In the genomic region with DNA sequence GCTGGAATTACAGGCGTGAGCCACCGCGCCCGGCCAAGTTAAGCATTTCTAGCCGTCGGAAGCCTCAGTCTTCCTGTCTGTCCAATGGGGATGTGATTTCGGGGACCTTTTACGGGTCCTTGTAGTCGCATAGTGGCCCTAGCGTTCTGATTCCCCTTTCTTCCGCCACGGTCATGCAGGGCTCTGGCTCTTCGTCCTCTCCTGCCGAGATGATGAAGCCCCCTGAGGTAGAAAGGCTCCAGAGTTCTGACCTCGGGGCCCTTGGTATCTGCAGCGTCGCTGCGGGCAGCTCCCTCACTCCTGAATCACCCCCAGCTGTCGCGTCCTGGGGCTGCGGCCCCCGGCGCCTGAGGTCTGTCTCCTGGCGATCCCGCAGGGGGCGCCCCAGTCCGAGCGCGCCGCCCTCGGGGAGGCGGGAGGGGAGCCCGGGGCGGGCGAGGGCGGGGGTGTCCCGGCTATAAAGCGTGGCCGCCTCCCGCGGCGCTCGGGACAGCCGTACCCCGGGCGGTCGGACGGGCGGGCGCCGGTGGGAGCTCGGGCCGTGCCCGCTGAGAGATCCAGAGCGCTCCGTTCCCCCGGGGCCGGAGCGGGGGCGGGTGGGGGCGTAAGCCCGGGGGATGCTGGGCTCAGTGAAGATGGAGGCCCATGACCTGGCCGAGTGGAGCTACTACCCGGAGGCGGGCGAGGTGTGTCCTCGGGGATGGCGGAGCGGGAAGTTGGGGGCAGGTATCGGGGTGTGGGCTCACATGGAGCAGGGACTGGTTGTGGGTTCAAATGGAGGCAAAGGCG, we compare ENCODE assay signal across 1 cellular context.
A peak's percentile ranks its signal among the peaks of the same experiment; 100 is the strongest.
TF ChIP-seq lines count a peak whose summit lies in the region.

A gene (plus strand): TSS at position 487 of the 789 bp plus-strand sequence. CDS start 131 bp downstream, at position 618.

TF ChIP-seq in WTC11, 78 proteins besides CTCF, POLR2A, EP300 and RAD21 (continued from another document and continues in another):
- TF ChIP-seq, protein P1, sequence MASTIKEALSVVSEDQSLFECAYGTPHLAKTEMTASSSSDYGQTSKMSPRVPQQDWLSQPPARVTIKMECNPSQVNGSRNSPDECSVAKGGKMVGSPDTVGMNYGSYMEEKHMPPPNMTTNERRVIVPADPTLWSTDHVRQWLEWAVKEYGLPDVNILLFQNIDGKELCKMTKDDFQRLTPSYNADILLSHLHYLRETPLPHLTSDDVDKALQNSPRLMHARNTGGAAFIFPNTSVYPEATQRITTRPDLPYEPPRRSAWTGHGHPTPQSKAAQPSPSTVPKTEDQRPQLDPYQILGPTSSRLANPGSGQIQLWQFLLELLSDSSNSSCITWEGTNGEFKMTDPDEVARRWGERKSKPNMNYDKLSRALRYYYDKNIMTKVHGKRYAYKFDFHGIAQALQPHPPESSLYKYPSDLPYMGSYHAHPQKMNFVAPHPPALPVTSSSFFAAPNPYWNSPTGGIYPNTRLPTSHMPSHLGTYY (CRISPR knock-in tag; IDR thresholded peaks at IDR 0.05): no peak
- TF ChIP-seq MXD4 (CRISPR knock-in tag; IDR thresholded peaks at IDR 0.05; ENCODE audit: borderline replicate concordance) (no peak), ESRRA (CRISPR knock-in tag; IDR thresholded peaks at IDR 0.05; ENCODE audit: borderline replicate concordance) (no peak), EMX1 (CRISPR knock-in tag; IDR thresholded peaks at IDR 0.05) (0 out of 2 replicates have a peak, but pooled peaks have one; percentile 45), FOXJ3 (CRISPR knock-in tag; IDR thresholded peaks at IDR 0.05; ENCODE audit: borderline replicate concordance) (no peak), RELA (CRISPR knock-in tag; IDR thresholded peaks at IDR 0.05; ENCODE audit: borderline replicate concordance) (0 out of 2 replicates have a peak, but pooled peaks have one; percentile 18), SP1 (CRISPR knock-in tag; conservative IDR thresholded peaks at IDR 0.05) (peak; percentile 68), FOXK1 (CRISPR knock-in tag; IDR thresholded peaks at IDR 0.05) (no peak), CREB1 (CRISPR knock-in tag; IDR thresholded peaks at IDR 0.05) (no peak), GRHL2 (CRISPR knock-in tag; IDR thresholded peaks at IDR 0.05; ENCODE audit: insufficient replicate concordance, severe bottlenecking) (no peak), ZBTB21 (CRISPR knock-in tag; IDR thresholded peaks at IDR 0.05; ENCODE audit: borderline replicate concordance) (no peak), HMGA2 (CRISPR knock-in tag; IDR thresholded peaks at IDR 0.05) (no peak), GTF2I (CRISPR knock-in tag; conservative IDR thresholded peaks at IDR 0.05) (peak; percentile 100), CREM (CRISPR knock-in tag; IDR thresholded peaks at IDR 0.05) (no peak), NFATC4 (CRISPR knock-in tag; IDR thresholded peaks at IDR 0.05) (no peak), KAT7 (CRISPR knock-in tag; IDR thresholded peaks at IDR 0.05; ENCODE audit: borderline replicate concordance) (no peak), NFE2L1 (CRISPR knock-in tag; IDR thresholded peaks at IDR 0.05) (no peak), SMAD4 (CRISPR knock-in tag; IDR thresholded peaks at IDR 0.05) (no peak), ZNF138 (CRISPR knock-in tag; conservative IDR thresholded peaks at IDR 0.05) (no peak), NR1H2 (CRISPR knock-in tag; IDR thresholded peaks at IDR 0.05) (no peak), OVOL2 (CRISPR knock-in tag; IDR thresholded peaks at IDR 0.05; ENCODE audit: borderline replicate concordance) (no peak)
- TF ChIP-seq, protein P2, sequence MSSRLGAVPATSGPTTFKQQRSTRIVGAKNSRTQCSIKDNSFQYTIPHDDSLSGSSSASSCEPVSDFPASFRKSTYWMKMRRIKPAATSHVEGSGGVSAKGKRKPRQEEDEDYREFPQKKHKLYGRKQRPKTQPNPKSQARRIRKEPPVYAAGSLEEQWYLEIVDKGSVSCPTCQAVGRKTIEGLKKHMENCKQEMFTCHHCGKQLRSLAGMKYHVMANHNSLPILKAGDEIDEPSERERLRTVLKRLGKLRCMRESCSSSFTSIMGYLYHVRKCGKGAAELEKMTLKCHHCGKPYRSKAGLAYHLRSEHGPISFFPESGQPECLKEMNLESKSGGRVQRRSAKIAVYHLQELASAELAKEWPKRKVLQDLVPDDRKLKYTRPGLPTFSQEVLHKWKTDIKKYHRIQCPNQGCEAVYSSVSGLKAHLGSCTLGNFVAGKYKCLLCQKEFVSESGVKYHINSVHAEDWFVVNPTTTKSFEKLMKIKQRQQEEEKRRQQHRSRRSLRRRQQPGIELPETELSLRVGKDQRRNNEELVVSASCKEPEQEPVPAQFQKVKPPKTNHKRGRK (CRISPR knock-in tag; IDR thresholded peaks at IDR 0.05; ENCODE audit: borderline replicate concordance): no peak
- TF ChIP-seq, protein P3, sequence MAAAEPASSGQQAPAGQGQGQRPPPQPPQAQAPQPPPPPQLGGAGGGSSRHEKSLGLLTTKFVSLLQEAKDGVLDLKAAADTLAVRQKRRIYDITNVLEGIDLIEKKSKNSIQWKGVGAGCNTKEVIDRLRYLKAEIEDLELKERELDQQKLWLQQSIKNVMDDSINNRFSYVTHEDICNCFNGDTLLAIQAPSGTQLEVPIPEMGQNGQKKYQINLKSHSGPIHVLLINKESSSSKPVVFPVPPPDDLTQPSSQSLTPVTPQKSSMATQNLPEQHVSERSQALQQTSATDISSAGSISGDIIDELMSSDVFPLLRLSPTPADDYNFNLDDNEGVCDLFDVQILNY (CRISPR knock-in tag; IDR thresholded peaks at IDR 0.05): peak; percentile 43; the same call in 1 of the 2 replicates
- TF ChIP-seq, protein P4, sequence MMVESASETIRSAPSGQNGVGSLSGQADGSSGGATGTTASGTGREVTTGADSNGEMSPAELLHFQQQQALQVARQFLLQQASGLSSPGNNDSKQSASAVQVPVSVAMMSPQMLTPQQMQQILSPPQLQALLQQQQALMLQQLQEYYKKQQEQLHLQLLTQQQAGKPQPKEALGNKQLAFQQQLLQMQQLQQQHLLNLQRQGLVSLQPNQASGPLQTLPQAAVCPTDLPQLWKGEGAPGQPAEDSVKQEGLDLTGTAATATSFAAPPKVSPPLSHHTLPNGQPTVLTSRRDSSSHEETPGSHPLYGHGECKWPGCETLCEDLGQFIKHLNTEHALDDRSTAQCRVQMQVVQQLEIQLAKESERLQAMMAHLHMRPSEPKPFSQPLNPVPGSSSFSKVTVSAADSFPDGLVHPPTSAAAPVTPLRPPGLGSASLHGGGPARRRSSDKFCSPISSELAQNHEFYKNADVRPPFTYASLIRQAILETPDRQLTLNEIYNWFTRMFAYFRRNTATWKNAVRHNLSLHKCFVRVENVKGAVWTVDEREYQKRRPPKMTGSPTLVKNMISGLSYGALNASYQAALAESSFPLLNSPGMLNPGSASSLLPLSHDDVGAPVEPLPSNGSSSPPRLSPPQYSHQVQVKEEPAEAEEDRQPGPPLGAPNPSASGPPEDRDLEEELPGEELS (CRISPR knock-in tag; IDR thresholded peaks at IDR 0.05): peak; percentile 18; the same call in 1 of the 2 replicates
- TF ChIP-seq, protein P5, sequence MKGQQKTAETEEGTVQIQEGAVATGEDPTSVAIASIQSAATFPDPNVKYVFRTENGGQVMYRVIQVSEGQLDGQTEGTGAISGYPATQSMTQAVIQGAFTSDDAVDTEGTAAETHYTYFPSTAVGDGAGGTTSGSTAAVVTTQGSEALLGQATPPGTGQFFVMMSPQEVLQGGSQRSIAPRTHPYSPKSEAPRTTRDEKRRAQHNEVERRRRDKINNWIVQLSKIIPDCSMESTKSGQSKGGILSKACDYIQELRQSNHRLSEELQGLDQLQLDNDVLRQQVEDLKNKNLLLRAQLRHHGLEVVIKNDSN (CRISPR knock-in tag; IDR thresholded peaks at IDR 0.05): no peak
- TF ChIP-seq, protein P6, sequence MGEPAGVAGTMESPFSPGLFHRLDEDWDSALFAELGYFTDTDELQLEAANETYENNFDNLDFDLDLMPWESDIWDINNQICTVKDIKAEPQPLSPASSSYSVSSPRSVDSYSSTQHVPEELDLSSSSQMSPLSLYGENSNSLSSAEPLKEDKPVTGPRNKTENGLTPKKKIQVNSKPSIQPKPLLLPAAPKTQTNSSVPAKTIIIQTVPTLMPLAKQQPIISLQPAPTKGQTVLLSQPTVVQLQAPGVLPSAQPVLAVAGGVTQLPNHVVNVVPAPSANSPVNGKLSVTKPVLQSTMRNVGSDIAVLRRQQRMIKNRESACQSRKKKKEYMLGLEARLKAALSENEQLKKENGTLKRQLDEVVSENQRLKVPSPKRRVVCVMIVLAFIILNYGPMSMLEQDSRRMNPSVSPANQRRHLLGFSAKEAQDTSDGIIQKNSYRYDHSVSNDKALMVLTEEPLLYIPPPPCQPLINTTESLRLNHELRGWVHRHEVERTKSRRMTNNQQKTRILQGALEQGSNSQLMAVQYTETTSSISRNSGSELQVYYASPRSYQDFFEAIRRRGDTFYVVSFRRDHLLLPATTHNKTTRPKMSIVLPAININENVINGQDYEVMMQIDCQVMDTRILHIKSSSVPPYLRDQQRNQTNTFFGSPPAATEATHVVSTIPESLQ (CRISPR knock-in tag; IDR thresholded peaks at IDR 0.05): no peak
- TF ChIP-seq, protein P7, sequence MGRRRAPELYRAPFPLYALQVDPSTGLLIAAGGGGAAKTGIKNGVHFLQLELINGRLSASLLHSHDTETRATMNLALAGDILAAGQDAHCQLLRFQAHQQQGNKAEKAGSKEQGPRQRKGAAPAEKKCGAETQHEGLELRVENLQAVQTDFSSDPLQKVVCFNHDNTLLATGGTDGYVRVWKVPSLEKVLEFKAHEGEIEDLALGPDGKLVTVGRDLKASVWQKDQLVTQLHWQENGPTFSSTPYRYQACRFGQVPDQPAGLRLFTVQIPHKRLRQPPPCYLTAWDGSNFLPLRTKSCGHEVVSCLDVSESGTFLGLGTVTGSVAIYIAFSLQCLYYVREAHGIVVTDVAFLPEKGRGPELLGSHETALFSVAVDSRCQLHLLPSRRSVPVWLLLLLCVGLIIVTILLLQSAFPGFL (CRISPR knock-in tag; IDR thresholded peaks at IDR 0.05; ENCODE audit: borderline replicate concordance): no peak
- TF ChIP-seq, protein P8, sequence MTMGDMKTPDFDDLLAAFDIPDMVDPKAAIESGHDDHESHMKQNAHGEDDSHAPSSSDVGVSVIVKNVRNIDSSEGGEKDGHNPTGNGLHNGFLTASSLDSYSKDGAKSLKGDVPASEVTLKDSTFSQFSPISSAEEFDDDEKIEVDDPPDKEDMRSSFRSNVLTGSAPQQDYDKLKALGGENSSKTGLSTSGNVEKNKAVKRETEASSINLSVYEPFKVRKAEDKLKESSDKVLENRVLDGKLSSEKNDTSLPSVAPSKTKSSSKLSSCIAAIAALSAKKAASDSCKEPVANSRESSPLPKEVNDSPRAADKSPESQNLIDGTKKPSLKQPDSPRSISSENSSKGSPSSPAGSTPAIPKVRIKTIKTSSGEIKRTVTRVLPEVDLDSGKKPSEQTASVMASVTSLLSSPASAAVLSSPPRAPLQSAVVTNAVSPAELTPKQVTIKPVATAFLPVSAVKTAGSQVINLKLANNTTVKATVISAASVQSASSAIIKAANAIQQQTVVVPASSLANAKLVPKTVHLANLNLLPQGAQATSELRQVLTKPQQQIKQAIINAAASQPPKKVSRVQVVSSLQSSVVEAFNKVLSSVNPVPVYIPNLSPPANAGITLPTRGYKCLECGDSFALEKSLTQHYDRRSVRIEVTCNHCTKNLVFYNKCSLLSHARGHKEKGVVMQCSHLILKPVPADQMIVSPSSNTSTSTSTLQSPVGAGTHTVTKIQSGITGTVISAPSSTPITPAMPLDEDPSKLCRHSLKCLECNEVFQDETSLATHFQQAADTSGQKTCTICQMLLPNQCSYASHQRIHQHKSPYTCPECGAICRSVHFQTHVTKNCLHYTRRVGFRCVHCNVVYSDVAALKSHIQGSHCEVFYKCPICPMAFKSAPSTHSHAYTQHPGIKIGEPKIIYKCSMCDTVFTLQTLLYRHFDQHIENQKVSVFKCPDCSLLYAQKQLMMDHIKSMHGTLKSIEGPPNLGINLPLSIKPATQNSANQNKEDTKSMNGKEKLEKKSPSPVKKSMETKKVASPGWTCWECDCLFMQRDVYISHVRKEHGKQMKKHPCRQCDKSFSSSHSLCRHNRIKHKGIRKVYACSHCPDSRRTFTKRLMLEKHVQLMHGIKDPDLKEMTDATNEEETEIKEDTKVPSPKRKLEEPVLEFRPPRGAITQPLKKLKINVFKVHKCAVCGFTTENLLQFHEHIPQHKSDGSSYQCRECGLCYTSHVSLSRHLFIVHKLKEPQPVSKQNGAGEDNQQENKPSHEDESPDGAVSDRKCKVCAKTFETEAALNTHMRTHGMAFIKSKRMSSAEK (CRISPR knock-in tag; IDR thresholded peaks at IDR 0.05; ENCODE audit: borderline replicate concordance): no peak
- TF ChIP-seq, protein P9, sequence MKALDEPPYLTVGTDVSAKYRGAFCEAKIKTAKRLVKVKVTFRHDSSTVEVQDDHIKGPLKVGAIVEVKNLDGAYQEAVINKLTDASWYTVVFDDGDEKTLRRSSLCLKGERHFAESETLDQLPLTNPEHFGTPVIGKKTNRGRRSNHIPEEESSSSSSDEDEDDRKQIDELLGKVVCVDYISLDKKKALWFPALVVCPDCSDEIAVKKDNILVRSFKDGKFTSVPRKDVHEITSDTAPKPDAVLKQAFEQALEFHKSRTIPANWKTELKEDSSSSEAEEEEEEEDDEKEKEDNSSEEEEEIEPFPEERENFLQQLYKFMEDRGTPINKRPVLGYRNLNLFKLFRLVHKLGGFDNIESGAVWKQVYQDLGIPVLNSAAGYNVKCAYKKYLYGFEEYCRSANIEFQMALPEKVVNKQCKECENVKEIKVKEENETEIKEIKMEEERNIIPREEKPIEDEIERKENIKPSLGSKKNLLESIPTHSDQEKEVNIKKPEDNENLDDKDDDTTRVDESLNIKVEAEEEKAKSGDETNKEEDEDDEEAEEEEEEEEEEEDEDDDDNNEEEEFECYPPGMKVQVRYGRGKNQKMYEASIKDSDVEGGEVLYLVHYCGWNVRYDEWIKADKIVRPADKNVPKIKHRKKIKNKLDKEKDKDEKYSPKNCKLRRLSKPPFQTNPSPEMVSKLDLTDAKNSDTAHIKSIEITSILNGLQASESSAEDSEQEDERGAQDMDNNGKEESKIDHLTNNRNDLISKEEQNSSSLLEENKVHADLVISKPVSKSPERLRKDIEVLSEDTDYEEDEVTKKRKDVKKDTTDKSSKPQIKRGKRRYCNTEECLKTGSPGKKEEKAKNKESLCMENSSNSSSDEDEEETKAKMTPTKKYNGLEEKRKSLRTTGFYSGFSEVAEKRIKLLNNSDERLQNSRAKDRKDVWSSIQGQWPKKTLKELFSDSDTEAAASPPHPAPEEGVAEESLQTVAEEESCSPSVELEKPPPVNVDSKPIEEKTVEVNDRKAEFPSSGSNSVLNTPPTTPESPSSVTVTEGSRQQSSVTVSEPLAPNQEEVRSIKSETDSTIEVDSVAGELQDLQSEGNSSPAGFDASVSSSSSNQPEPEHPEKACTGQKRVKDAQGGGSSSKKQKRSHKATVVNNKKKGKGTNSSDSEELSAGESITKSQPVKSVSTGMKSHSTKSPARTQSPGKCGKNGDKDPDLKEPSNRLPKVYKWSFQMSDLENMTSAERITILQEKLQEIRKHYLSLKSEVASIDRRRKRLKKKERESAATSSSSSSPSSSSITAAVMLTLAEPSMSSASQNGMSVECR (CRISPR knock-in tag; IDR thresholded peaks at IDR 0.05; ENCODE audit: borderline replicate concordance): 0 out of 2 replicates have a peak, but pooled peaks have one; percentile 33
- TF ChIP-seq, protein P10, sequence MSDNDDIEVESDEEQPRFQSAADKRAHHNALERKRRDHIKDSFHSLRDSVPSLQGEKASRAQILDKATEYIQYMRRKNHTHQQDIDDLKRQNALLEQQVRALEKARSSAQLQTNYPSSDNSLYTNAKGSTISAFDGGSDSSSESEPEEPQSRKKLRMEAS (CRISPR knock-in tag; IDR thresholded peaks at IDR 0.05): no peak
- TF ChIP-seq, protein P11, sequence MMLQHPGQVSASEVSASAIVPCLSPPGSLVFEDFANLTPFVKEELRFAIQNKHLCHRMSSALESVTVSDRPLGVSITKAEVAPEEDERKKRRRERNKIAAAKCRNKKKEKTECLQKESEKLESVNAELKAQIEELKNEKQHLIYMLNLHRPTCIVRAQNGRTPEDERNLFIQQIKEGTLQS (CRISPR knock-in tag; conservative IDR thresholded peaks at IDR 0.05): no peak
